ENCODE assay signal across 10 cellular contexts in the genomic region with DNA sequence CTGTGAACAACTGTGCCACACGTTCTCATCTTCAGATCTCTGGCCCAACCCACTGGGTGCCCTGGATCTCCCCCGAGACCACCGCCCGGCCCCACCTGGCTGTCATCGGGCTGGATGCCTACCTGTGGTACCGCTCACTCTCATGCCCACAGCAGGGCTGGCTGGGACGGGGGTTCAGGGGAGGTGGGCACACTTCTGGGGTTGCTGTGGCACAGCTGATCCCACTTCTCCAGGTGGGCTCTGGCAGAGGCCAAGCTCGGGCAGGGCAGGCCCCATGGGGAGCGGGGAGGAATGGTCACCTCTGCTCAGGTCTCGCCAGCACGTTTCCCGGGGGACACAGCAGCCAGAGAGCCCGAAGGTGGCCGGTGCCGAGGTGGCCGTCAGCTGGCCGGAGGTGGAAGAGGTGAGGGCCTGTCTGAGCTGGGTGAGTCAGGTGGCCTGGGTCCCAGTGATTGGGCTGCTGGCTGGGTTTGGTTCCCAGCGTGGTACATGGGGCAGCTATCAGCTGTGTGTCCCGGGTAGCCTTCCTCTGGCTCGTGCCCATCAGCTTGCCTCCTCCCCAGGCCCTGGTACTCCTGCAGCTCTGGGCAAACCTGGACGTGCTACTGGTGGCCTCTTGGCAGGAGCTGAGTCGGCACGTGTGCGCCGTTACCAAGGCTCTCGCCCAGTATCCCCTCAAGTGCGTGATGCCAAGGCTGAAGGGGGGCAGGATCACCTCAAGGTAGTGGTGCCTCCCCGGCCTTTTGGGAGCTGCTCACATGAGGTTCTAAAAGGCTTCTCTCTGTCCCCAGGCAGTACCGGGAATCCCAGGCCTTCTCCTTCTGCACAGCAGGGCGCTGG. TPM values are rescaled to one million over a fixed set of nuclear protein-coding genes. Genes with fewer than 3 reads are reported as not detected.
DNase-seq lines count a peak whose midpoint lies in the region; TF ChIP-seq lines count a peak whose summit lies in the region.
"Had no signal": no experiment of that assay in that cellular context is flagged by ENCODE, and none has a peak within 500 bp of the region (broad histone marks: within the 10 kb centered on the region; RNA-seq: fewer than 3 reads in every experiment).

No MANE protein-coding gene starts in this region.

- peaks cover 38% of the 10 kb centered on the region for H3K79me1 ChIP-seq in mesenchymal stem cell (replicated peaks; ENCODE audit: low read length, poor library complexity, severe bottlenecking)

- H2BK15ac ChIP-seq in mesenchymal stem cell (ENCODE audit: low read depth, poor library complexity, severe bottlenecking): no peak overlapping the region

- peaks cover 8% of the 10 kb centered on the region for H3K4me1 Mint-ChIP-seq in activated T-helper 1 cell treated with anti-CD3 and anti-CD28 coated beads, Interleukin-12 subunit alpha, Interleukin-12 subunit beta, Interleukin-2, Interleukin-4 antibody, amounts not matched to agents 30 ng/mL and 10 ng/mL and 1 ng/mL, durations not matched to agents 14 hours and 24 hours and 36 hours (ENCODE audit: low read depth)

- H2BK12ac ChIP-seq in mesenchymal stem cell (ENCODE audit: low read length in 2 of 2): no peak overlapping the region

- WGBS in mesenchymal stem cell: 97% methylated on average over 30 of the region's 30 CpGs

- H2BK120ac ChIP-seq in mesenchymal stem cell (ENCODE audit: low read depth, low read length): no peak overlapping the region

- peak overlapping the region; percentile 60 for H3K4me3 Mint-ChIP-seq in activated T-helper 1 cell treated with anti-CD3 and anti-CD28 coated beads, Interleukin-12 subunit alpha, Interleukin-12 subunit beta, Interleukin-2, Interleukin-4 antibody, amounts not matched to agents 30 ng/mL and 10 ng/mL and 1 ng/mL, durations not matched to agents 14 hours and 24 hours and 36 hours

- peaks cover 10% of the 10 kb centered on the region for H3K36me3 Mint-ChIP-seq in activated T-helper 1 cell treated with anti-CD3 and anti-CD28 coated beads, Interleukin-12 subunit alpha, Interleukin-12 subunit beta, Interleukin-2, Interleukin-4 antibody, amounts not matched to agents 30 ng/mL and 10 ng/mL and 1 ng/mL, durations not matched to agents 14 hours and 24 hours and 36 hours (ENCODE audit: low read depth)

- H3K27ac Mint-ChIP-seq in activated T-helper 1 cell treated with anti-CD3 and anti-CD28 coated beads, Interleukin-12 subunit alpha, Interleukin-12 subunit beta, Interleukin-2, Interleukin-4 antibody, amounts not matched to agents 30 ng/mL and 10 ng/mL and 1 ng/mL, durations not matched to agents 14 hours and 24 hours and 36 hours: no peak overlapping the region

- no peaks in the 10 kb centered on the region for H3K9me3 ChIP-seq in mesenchymal stem cell (ENCODE audit: control insufficient read depth, low read length)

- no peaks in the 10 kb centered on the region for H3K27me3 Mint-ChIP-seq in activated T-helper 1 cell treated with anti-CD3 and anti-CD28 coated beads, Interleukin-12 subunit alpha, Interleukin-12 subunit beta, Interleukin-2, Interleukin-4 antibody, amounts not matched to agents 30 ng/mL and 10 ng/mL and 1 ng/mL, durations not matched to agents 14 hours and 24 hours and 36 hours (ENCODE audit: insufficient read depth)

- no peak overlapping the region for H3K23ac ChIP-seq in mesenchymal stem cell (ENCODE audit: low read length in 2 of 2)

- intact Hi-C loops in activated T-helper 1 cell treated with anti-CD3 and anti-CD28 coated beads, Interleukin-12 subunit alpha, Interleukin-12 subunit beta, Interleukin-2, Interleukin-4 antibody, amounts not matched to agents 30 ng/mL and 10 ng/mL and 1 ng/mL, durations not matched to agents 14 hours and 24 hours and 36 hours (cut with micrococcal nuclease): no loop called here
- intact Hi-C loops in posterior cingulate gyrus (cut with DNase I): no loop called here

- H3K4ac ChIP-seq in mesenchymal stem cell (ENCODE audit: low read depth in 1 of 2, low read length in 2 of 2): no peak overlapping the region

- no peak overlapping the region for H4K8ac ChIP-seq in mesenchymal stem cell (ENCODE audit: low read length)

- no peaks in the 10 kb centered on the region for H3K27me3 ChIP-seq in GM06990 (replicated peaks; ENCODE audit: control insufficient read depth, insufficient read depth, low read length)
- H3K27me3 ChIP-seq in mesenchymal stem cell (ENCODE audit: control insufficient read depth in 1 of 2, insufficient read depth in 1 of 2, low read length in 2 of 2): no peaks in the 10 kb centered on the region

- H2BK5ac ChIP-seq in mesenchymal stem cell (ENCODE audit: low read depth, low read length, poor library complexity, severe bottlenecking): no peak overlapping the region

- H4K91ac ChIP-seq in mesenchymal stem cell (ENCODE audit: low read length): no peak overlapping the region

- no peak overlapping the region for H3K14ac ChIP-seq in mesenchymal stem cell (ENCODE audit: low read length in 2 of 2)

- no peak overlapping the region for H3K4me2 ChIP-seq in mesenchymal stem cell (ENCODE audit: low read length, poor library complexity, severe bottlenecking)

- no peak overlapping the region for H3K4me3 ChIP-seq in GM06990 (replicated peaks; ENCODE audit: low read depth, low read length)
- H3K4me3 ChIP-seq in mesenchymal stem cell (ENCODE audit: insufficient read depth in 1 of 2, low read depth in 1 of 2, low read length in 2 of 2): peak overlapping the region in 1 of 2 experiments; percentile 87

- no peak overlapping the region for H2AFZ ChIP-seq in mesenchymal stem cell (ENCODE audit: low read depth, low read length)

- peaks cover 65% of the 10 kb centered on the region for H3K4me1 ChIP-seq in mesenchymal stem cell (ENCODE audit: control insufficient read depth, insufficient read depth, low read depth, low read length)

- no peaks in the 10 kb centered on the region for H3K9me3 Mint-ChIP-seq in activated T-helper 1 cell treated with anti-CD3 and anti-CD28 coated beads, Interleukin-12 subunit alpha, Interleukin-12 subunit beta, Interleukin-2, Interleukin-4 antibody, amounts not matched to agents 30 ng/mL and 10 ng/mL and 1 ng/mL, durations not matched to agents 14 hours and 24 hours and 36 hours

- H3K18ac ChIP-seq in mesenchymal stem cell (ENCODE audit: low read depth in 1 of 2, low read length in 2 of 2): no peak overlapping the region

- H2AK5ac ChIP-seq in mesenchymal stem cell (ENCODE audit: low read length, severe bottlenecking): no peak overlapping the region

- DNase-seq in GM06990 (ENCODE audit: extremely low read depth, insufficient read length) (peak; percentile 11), mesenchymal stem cell (no peak), COR-L47 (lab: John Stamatoyannopoulos, UW) (no peak), posterior cingulate gyrus (no peak), middle frontal gyrus (ENCODE audit: extremely low spot score, low spot score) (no peak)
- no peak for DNase-seq in activated T-helper 1 cell treated with anti-CD3 and anti-CD28 coated beads, Interleukin-12 subunit alpha, Interleukin-12 subunit beta, Interleukin-2, Interleukin-4 antibody, amounts not matched to agents 30 ng/mL and 10 ng/mL and 1 ng/mL, durations not matched to agents 14 hours and 24 hours and 36 hours (ENCODE audit: low spot score)
- DNase-seq: activated gamma-delta T cell treated with Interleukin-2 at 50 U/mL for 16 hours, NCI-H1092, NCI-H510A treated with DMSO at 0.1 percent for 48 hours had no signal

- H3K36me3 ChIP-seq in GM06990 (ENCODE audit: control insufficient read depth, insufficient read depth, low read length) (peaks cover 17% of the 10 kb centered on the region), mesenchymal stem cell (ENCODE audit: control insufficient read depth in 1 of 2, insufficient read depth in 2 of 2, low read depth in 1 of 2, low read length in 2 of 2) (peaks cover 44 to 63% of the 10 kb centered on the region in 2 experiments)

- H3K27ac ChIP-seq in C4-2B (peak overlapping the region; percentile 94; the same call in 1 of the 2 replicates), mesenchymal stem cell (ENCODE audit: low read length, poor library complexity, severe bottlenecking) (no peak overlapping the region)

- H3K9ac ChIP-seq in mesenchymal stem cell (ENCODE audit: low read length): peak overlapping the region; percentile 87

- TF ChIP-seq CTCF in C4-2B (conservative IDR thresholded peaks at IDR 0.05) (no peak), GM06990 (IDR thresholded peaks at IDR 0.05; ENCODE audit: insufficient read depth, low read length, poor library complexity, severe bottlenecking) (no peak)

RNA-seq across cellular contexts. Expression of a gene that starts 2.3 kb away (rescaled TPM):
- total RNA-seq in activated T-helper 1 cell treated with anti-CD3 and anti-CD28 coated beads, Interleukin-12 subunit alpha, Interleukin-12 subunit beta, Interleukin-2, Interleukin-4 antibody, amounts not matched to agents 30 ng/mL and 10 ng/mL and 1 ng/mL, durations not matched to agents 14 hours and 24 hours and 36 hours: 209 and 215 TPM in 2 replicates
- polyA plus RNA-seq in mesenchymal stem cell (2013, experiment 1 of 2): 102 TPM
- polyA plus RNA-seq in mesenchymal stem cell (2013, experiment 2 of 2): 101 TPM

RNA-seq across cellular contexts. Expression of a gene that starts 2.6 kb away (rescaled TPM):
- 31.0 and 32.7 TPM in 2 replicates for total RNA-seq in activated T-helper 1 cell treated with anti-CD3 and anti-CD28 coated beads, Interleukin-12 subunit alpha, Interleukin-12 subunit beta, Interleukin-2, Interleukin-4 antibody, amounts not matched to agents 30 ng/mL and 10 ng/mL and 1 ng/mL, durations not matched to agents 14 hours and 24 hours and 36 hours
- polyA plus RNA-seq in mesenchymal stem cell (2013, experiment 1 of 2): 5.6 TPM
- 4.7 TPM for polyA plus RNA-seq in mesenchymal stem cell (2013, experiment 2 of 2)

RNA-seq across cellular contexts. Expression of a gene that starts 3.9 kb away (rescaled TPM):
- total RNA-seq in activated T-helper 1 cell treated with anti-CD3 and anti-CD28 coated beads, Interleukin-12 subunit alpha, Interleukin-12 subunit beta, Interleukin-2, Interleukin-4 antibody, amounts not matched to agents 30 ng/mL and 10 ng/mL and 1 ng/mL, durations not matched to agents 14 hours and 24 hours and 36 hours: 49.5 and 49.9 TPM in 2 replicates
- polyA plus RNA-seq in mesenchymal stem cell (2013, experiment 1 of 2): 49.3 TPM
- polyA plus RNA-seq in mesenchymal stem cell (2013, experiment 2 of 2): 48.0 TPM

RNA-seq across cellular contexts. Expression of a gene that starts 7.1 kb away (rescaled TPM):
- 30.3 and 30.8 TPM in 2 replicates for total RNA-seq in activated T-helper 1 cell treated with anti-CD3 and anti-CD28 coated beads, Interleukin-12 subunit alpha, Interleukin-12 subunit beta, Interleukin-2, Interleukin-4 antibody, amounts not matched to agents 30 ng/mL and 10 ng/mL and 1 ng/mL, durations not matched to agents 14 hours and 24 hours and 36 hours
- 15.8 TPM for polyA plus RNA-seq in mesenchymal stem cell (2013, experiment 1 of 2)
- polyA plus RNA-seq in mesenchymal stem cell (2013, experiment 2 of 2): 14.9 TPM

RNA-seq across cellular contexts. Expression of a gene that starts 7.5 kb away (rescaled TPM):
- total RNA-seq in activated T-helper 1 cell treated with anti-CD3 and anti-CD28 coated beads, Interleukin-12 subunit alpha, Interleukin-12 subunit beta, Interleukin-2, Interleukin-4 antibody, amounts not matched to agents 30 ng/mL and 10 ng/mL and 1 ng/mL, durations not matched to agents 14 hours and 24 hours and 36 hours: 81.6 and 82.8 TPM in 2 replicates
- polyA plus RNA-seq in mesenchymal stem cell (2013, experiment 1 of 2): 34.4 TPM
- polyA plus RNA-seq in mesenchymal stem cell (2013, experiment 2 of 2): 35.3 TPM
